In genomic region chr19:32405431-32406160, GRCh38 we compare ENCODE assay signal across 8 cellular contexts. TPM values are rescaled to one million over a fixed set of nuclear protein-coding genes. Genes with fewer than 3 reads are reported as not detected.
A peak's percentile ranks its signal among the peaks of the same experiment; 100 is the strongest.
DNase-seq lines count a peak whose midpoint lies in the region; ATAC-seq and TF ChIP-seq lines count a peak whose summit lies in the region.

A gene with protein sequence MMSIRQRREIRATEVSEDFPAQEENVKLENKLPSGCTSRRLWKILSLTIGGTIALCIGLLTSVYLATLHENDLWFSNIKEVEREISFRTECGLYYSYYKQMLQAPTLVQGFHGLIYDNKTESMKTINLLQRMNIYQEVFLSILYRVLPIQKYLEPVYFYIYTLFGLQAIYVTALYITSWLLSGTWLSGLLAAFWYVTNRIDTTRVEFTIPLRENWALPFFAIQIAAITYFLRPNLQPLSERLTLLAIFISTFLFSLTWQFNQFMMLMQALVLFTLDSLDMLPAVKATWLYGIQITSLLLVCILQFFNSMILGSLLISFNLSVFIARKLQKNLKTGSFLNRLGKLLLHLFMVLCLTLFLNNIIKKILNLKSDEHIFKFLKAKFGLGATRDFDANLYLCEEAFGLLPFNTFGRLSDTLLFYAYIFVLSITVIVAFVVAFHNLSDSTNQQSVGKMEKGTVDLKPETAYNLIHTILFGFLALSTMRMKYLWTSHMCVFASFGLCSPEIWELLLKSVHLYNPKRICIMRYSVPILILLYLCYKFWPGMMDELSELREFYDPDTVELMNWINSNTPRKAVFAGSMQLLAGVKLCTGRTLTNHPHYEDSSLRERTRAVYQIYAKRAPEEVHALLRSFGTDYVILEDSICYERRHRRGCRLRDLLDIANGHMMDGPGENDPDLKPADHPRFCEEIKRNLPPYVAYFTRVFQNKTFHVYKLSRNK (plus strand): TSS chr19:32405770. CDS start chr19:32408254, 2,484 bp downstream.

- peak within 1 kb of the TSS; percentile 81 to 96 for H3K9ac ChIP-seq in colonic mucosa (ENCODE audit: low read depth in 2 of 2, low read length in 2 of 2)

- H3K36me3 ChIP-seq in BJ (ENCODE audit: control insufficient read depth, insufficient read depth, low read length) (peaks cover 4% of the 10 kb centered on the region), colonic mucosa (no peaks in the 10 kb centered on the region)

- POLR2A ChIA-PET in BJ (lab: Charles Lee): interaction anchor here (0.6 to 1.1 kb wide), 2 partner anchors 10 to 32 kb away, joined by 3 to 4 read pairs; no protein-coding TSS in a partner anchor

- intact Hi-C loops in colonic mucosa (cut with DNase I): loop anchor here (10.0 kb wide), 1 partner anchor 61 kb away; the partner anchor contains the start of gene ZNF507

- DNase-seq in BJ (ENCODE audit: low read depth): peak; percentile 41
- peak; percentile 92 for DNase-seq in GM19238 (ENCODE audit: insufficient read length, low spot score)
- DNase-seq in NCI-H510A (lab: John Stamatoyannopoulos, UW): peak; percentile 89
- peak; percentile 95 for DNase-seq in activated CD4-positive, alpha-beta T cell treated with anti-CD3 and anti-CD28 coated beads for 48 hours
- DNase-seq in colonic mucosa: peak; percentile 96
- DNase-seq in kidney tubule cell (ENCODE audit: low spot score): peak; percentile 92
- DNase-seq in stimulated activated CD4-positive, alpha-beta T cell treated with anti-CD3 and anti-CD28 coated beads, Interleukin-1b, Interleukin-23, amount 100 ng/mL, for 1 hour (ENCODE audit: low read depth in 2 of 2): peak; percentile 77 to 86

- TF ChIP-seq CTCF in BJ (IDR thresholded peaks at IDR 0.05; ENCODE audit: insufficient read depth, low read depth, low read length): no peak
- TF ChIP-seq CTCF in colonic mucosa (IDR thresholded peaks at IDR 0.05): no peak

- H3K4me3 ChIP-seq in BJ (ENCODE audit: low read depth, low read length) (peak within 1 kb of the TSS; percentile 95), colonic mucosa (peak within 1 kb of the TSS; percentile 88)

- CTCF ChIA-PET in BJ (lab: Yijun Ruan, JAX): no interaction called here

- no peaks in the 10 kb centered on the region for H3K9me3 ChIP-seq in colonic mucosa

- peak; percentile 95 for ATAC-seq in HG03439 (IDR thresholded peaks at IDR 0.05; ENCODE audit: unreplicated experiment)

- no peaks in the 10 kb centered on the region for H3K4me1 ChIP-seq in colonic mucosa

- peak within 1 kb of the TSS; percentile 99 for H3K27ac ChIP-seq in colonic mucosa

- H3K27me3 ChIP-seq in BJ (ENCODE audit: control insufficient read depth, insufficient read depth, low read length) (no peaks in the 10 kb centered on the region), colonic mucosa (no peaks in the 10 kb centered on the region)

RNA-seq across cellular contexts. Expression of the gene that starts here (rescaled TPM):
- 17.9 and 31.9 TPM in 2 replicates for polyA plus RNA-seq in BJ (2011; rRNA removed)
- 28.5 and 36.8 TPM in 2 replicates for polyA minus RNA-seq in BJ (2011; rRNA and poly(A)+ RNA removed)
- total RNA-seq in colonic mucosa: 10 to 100 TPM; 12.1 to 13.6 TPM

Comparison
In these comparisons a context has a peak if more than half of its experiments do, and no peak if none do; other contexts are left out.
1. Peak in every context shown above with its lines: DNase-seq, ATAC-seq, H3K4me3 ChIP-seq and H3K27ac ChIP-seq.
2. DNase-seq: peak in every context shown above with its lines; median percentile 96 in colonic mucosa; 95 in activated CD4-positive, alpha-beta T cell treated with anti-CD3 and anti-CD28 coated beads for 48 hours; 92 in GM19238; 92 in kidney tubule cell; 89 in NCI-H510A; 82 in stimulated activated CD4-positive, alpha-beta T cell treated with anti-CD3 and anti-CD28 coated beads, Interleukin-1b, Interleukin-23, amount 100 ng/mL, for 1 hour; 41 in BJ.